ENCODE assay signal across 28 cellular contexts in genomic region chr4:96108146-96108545, GRCh38.
"Had no signal": no experiment of that assay in that cellular context is flagged by ENCODE, and none has a peak within 500 bp of the region (broad histone marks: within the 10 kb centered on the region; RNA-seq: fewer than 3 reads in every experiment).

No MANE protein-coding gene starts in this region.

- H3K27ac ChIP-seq: hepatocyte, lower lobe of right lung, pancreas, prostate gland, spleen, tibial nerve, uterus had no signal

- DNase-seq: kidney glomerular epithelial cell; left cardiac atrium; lower lobe of right lung; mammary epithelial cell; mesenchymal stem cell; naive thymus-derived CD8-positive, alpha-beta T cell; nucleus accumbens; pancreas; posterior cingulate gyrus; retina; right cardiac atrium; small intestine; spleen; stimulated activated CD4-positive, alpha-beta T cell treated with anti-CD3 and anti-CD28 coated beads, Interleukin-4, amount 100 ng/mL, for 24 hours; stimulated activated naive CD4-positive, alpha-beta T cell treated with Interleukin-2 at 50 U/mL for 16 hours; stimulated activated naive CD8-positive, alpha-beta T cell treated with anti-CD3 and anti-CD28 coated beads, Interleukin-15, amount 100 ng/mL, for 72 hours; substantia nigra; uterus had no signal

- H3K27me3 Mint-ChIP-seq: stimulated activated memory B cell treated with anti-CD40 and anti-IgM and Interleukin-4, amounts not matched to agents 10 μg/mL and 1 μg/mL and 100 μg/mL, for 72 hours; stimulated activated naive CD8-positive, alpha-beta T cell treated with anti-CD3 and anti-CD28 coated beads, Interleukin-15, amount 100 ng/mL, for 72 hours; type B pancreatic cell had no signal

- ATAC-seq: left cardiac atrium; left lobe of liver; naive thymus-derived CD8-positive, alpha-beta T cell; pancreas; right cardiac atrium; sciatic nerve; stimulated activated memory B cell treated with anti-CD40 and anti-IgM and Interleukin-4, amounts not matched to agents 10 μg/mL and 1 μg/mL and 100 μg/mL, for 72 hours; stimulated activated naive CD8-positive, alpha-beta T cell treated with anti-CD3 and anti-CD28 coated beads, Interleukin-15, amount 100 ng/mL, for 72 hours had no signal

- FAIRE-seq: keratinocyte, pancreas, small intestine had no signal

- H3K4me2 ChIP-seq: hepatocyte had no signal

- H3K4me1 ChIP-seq: lower lobe of right lung, prostate gland, spleen, tibial nerve, uterus had no signal

- H3K9me3 ChIP-seq: lower lobe of right lung, pancreas, prostate gland, uterus had no signal

- H3K4me3 ChIP-seq: hepatocyte, lower lobe of right lung, pancreas, prostate gland, spleen, tibial nerve, uterus had no signal

- H3K27me3 ChIP-seq: hepatocyte, pancreas, spleen, tibial nerve, uterus had no signal

- H3K4me1 Mint-ChIP-seq: naive thymus-derived CD8-positive, alpha-beta T cell; nephron; neural crest cell; stimulated activated memory B cell treated with anti-CD40 and anti-IgM and Interleukin-4, amounts not matched to agents 10 μg/mL and 1 μg/mL and 100 μg/mL, for 72 hours; stimulated activated naive CD8-positive, alpha-beta T cell treated with anti-CD3 and anti-CD28 coated beads, Interleukin-15, amount 100 ng/mL, for 72 hours had no signal

- H3K36me3 ChIP-seq: lower lobe of right lung, pancreas, prostate gland, spleen, tibial nerve, uterus had no signal

- H3K36me3 Mint-ChIP-seq: naive thymus-derived CD8-positive, alpha-beta T cell; stimulated activated memory B cell treated with anti-CD40 and anti-IgM and Interleukin-4, amounts not matched to agents 10 μg/mL and 1 μg/mL and 100 μg/mL, for 72 hours; type B pancreatic cell had no signal

- H3K27ac Mint-ChIP-seq: naive thymus-derived CD8-positive, alpha-beta T cell; nephron; stimulated activated memory B cell treated with anti-CD40 and anti-IgM and Interleukin-4, amounts not matched to agents 10 μg/mL and 1 μg/mL and 100 μg/mL, for 72 hours; stimulated activated naive CD8-positive, alpha-beta T cell treated with anti-CD3 and anti-CD28 coated beads, Interleukin-15, amount 100 ng/mL, for 72 hours; type B pancreatic cell had no signal

- H2AFZ ChIP-seq: hepatocyte had no signal

- H3K79me2 ChIP-seq: hepatocyte had no signal

- H3K4me3 Mint-ChIP-seq: naive thymus-derived CD8-positive, alpha-beta T cell; nephron; neural crest cell; stimulated activated memory B cell treated with anti-CD40 and anti-IgM and Interleukin-4, amounts not matched to agents 10 μg/mL and 1 μg/mL and 100 μg/mL, for 72 hours; stimulated activated naive CD8-positive, alpha-beta T cell treated with anti-CD3 and anti-CD28 coated beads, Interleukin-15, amount 100 ng/mL, for 72 hours; type B pancreatic cell had no signal
